ENCODE assay signal across 2 cellular contexts in the genomic region with DNA sequence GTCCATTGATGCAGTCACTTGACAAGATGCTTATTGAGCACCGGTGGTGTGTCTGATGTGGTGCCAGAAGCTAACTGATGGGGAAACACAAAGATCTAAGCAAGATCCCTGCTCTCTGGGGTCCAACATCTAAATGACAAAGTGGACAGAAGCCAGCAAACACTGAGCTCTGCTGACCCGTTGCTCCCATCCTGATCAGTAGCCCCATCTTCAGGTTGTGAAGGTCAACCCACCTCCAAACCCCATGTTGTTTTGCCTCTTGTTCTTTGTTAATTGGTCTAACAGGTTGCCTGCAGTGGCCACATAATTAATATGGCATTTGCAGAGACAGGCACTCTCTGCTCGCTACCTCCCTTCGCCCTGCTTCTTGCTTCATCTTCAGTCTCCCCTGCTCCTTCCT.
TF ChIP-seq lines count a peak whose summit lies in the region.

No MANE protein-coding gene starts in this region.

TF ChIP-seq in GM23338, 12 proteins besides CTCF, POLR2A, EP300 and RAD21 (continues in another document):
- TF ChIP-seq POLR2AphosphoS5 (IDR thresholded peaks at IDR 0.05; ENCODE audit: low read depth) (no peak), JUNB (IDR thresholded peaks at IDR 0.05; ENCODE audit: unreplicated experiment) (no peak), EZH2 (IDR thresholded peaks at IDR 0.05; ENCODE audit: low read depth, unreplicated experiment) (no peak), CREB1 (CRISPR knock-in tag; IDR thresholded peaks at IDR 0.05; ENCODE audit: low read depth) (no peak), ZNF114 (CRISPR knock-in tag; IDR thresholded peaks at IDR 0.05) (no peak), ZNF331 (CRISPR knock-in tag; IDR thresholded peaks at IDR 0.05; ENCODE audit: low read depth) (no peak), NANOG (IDR thresholded peaks at IDR 0.05; ENCODE audit: borderline replicate concordance) (no peak)
- TF ChIP-seq, protein P1, sequence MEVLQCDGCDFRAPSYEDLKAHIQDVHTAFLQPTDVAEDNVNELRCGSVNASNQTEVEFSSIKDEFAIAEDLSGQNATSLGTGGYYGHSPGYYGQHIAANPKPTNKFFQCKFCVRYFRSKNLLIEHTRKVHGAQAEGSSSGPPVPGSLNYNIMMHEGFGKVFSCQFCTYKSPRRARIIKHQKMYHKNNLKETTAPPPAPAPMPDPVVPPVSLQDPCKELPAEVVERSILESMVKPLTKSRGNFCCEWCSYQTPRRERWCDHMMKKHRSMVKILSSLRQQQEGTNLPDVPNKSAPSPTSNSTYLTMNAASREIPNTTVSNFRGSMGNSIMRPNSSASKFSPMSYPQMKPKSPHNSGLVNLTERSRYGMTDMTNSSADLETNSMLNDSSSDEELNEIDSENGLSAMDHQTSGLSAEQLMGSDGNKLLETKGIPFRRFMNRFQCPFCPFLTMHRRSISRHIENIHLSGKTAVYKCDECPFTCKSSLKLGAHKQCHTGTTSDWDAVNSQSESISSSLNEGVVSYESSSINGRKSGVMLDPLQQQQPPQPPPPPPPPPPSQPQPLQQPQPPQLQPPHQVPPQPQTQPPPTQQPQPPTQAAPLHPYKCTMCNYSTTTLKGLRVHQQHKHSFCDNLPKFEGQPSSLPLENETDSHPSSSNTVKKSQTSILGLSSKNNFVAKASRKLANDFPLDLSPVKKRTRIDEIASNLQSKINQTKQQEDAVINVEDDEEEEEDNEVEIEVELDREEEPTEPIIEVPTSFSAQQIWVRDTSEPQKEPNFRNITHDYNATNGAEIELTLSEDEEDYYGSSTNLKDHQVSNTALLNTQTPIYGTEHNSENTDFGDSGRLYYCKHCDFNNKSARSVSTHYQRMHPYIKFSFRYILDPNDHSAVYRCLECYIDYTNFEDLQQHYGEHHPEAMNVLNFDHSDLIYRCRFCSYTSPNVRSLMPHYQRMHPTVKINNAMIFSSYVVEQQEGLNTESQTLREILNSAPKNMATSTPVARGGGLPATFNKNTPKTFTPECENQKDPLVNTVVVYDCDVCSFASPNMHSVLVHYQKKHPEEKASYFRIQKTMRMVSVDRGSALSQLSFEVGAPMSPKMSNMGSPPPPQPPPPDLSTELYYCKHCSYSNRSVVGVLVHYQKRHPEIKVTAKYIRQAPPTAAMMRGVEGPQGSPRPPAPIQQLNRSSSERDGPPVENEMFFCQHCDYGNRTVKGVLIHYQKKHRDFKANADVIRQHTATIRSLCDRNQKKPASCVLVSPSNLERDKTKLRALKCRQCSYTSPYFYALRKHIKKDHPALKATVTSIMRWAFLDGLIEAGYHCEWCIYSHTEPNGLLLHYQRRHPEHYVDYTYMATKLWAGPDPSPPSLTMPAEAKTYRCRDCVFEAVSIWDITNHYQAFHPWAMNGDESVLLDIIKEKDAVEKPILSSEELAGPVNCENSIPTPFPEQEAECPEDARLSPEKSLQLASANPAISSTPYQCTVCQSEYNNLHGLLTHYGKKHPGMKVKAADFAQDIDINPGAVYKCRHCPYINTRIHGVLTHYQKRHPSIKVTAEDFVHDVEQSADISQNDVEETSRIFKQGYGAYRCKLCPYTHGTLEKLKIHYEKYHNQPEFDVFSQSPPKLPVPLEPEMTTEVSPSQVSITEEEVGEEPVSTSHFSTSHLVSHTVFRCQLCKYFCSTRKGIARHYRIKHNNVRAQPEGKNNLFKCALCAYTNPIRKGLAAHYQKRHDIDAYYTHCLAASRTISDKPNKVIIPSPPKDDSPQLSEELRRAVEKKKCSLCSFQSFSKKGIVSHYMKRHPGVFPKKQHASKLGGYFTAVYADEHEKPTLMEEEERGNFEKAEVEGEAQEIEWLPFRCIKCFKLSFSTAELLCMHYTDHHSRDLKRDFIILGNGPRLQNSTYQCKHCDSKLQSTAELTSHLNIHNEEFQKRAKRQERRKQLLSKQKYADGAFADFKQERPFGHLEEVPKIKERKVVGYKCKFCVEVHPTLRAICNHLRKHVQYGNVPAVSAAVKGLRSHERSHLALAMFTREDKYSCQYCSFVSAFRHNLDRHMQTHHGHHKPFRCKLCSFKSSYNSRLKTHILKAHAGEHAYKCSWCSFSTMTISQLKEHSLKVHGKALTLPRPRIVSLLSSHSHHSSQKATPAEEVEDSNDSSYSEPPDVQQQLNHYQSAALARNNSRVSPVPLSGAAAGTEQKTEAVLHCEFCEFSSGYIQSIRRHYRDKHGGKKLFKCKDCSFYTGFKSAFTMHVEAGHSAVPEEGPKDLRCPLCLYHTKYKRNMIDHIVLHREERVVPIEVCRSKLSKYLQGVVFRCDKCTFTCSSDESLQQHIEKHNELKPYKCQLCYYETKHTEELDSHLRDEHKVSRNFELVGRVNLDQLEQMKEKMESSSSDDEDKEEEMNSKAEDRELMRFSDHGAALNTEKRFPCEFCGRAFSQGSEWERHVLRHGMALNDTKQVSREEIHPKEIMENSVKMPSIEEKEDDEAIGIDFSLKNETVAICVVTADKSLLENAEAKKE (CRISPR knock-in tag; IDR thresholded peaks at IDR 0.05): no peak
- TF ChIP-seq, protein P2, sequence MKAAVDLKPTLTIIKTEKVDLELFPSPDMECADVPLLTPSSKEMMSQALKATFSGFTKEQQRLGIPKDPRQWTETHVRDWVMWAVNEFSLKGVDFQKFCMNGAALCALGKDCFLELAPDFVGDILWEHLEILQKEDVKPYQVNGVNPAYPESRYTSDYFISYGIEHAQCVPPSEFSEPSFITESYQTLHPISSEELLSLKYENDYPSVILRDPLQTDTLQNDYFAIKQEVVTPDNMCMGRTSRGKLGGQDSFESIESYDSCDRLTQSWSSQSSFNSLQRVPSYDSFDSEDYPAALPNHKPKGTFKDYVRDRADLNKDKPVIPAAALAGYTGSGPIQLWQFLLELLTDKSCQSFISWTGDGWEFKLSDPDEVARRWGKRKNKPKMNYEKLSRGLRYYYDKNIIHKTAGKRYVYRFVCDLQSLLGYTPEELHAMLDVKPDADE (IDR thresholded peaks at IDR 0.05): no peak
- TF ChIP-seq, protein P3, sequence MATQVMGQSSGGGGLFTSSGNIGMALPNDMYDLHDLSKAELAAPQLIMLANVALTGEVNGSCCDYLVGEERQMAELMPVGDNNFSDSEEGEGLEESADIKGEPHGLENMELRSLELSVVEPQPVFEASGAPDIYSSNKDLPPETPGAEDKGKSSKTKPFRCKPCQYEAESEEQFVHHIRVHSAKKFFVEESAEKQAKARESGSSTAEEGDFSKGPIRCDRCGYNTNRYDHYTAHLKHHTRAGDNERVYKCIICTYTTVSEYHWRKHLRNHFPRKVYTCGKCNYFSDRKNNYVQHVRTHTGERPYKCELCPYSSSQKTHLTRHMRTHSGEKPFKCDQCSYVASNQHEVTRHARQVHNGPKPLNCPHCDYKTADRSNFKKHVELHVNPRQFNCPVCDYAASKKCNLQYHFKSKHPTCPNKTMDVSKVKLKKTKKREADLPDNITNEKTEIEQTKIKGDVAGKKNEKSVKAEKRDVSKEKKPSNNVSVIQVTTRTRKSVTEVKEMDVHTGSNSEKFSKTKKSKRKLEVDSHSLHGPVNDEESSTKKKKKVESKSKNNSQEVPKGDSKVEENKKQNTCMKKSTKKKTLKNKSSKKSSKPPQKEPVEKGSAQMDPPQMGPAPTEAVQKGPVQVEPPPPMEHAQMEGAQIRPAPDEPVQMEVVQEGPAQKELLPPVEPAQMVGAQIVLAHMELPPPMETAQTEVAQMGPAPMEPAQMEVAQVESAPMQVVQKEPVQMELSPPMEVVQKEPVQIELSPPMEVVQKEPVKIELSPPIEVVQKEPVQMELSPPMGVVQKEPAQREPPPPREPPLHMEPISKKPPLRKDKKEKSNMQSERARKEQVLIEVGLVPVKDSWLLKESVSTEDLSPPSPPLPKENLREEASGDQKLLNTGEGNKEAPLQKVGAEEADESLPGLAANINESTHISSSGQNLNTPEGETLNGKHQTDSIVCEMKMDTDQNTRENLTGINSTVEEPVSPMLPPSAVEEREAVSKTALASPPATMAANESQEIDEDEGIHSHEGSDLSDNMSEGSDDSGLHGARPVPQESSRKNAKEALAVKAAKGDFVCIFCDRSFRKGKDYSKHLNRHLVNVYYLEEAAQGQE (IDR thresholded peaks at IDR 0.05; ENCODE audit: unreplicated experiment): no peak

TF ChIP-seq in WTC11, 78 proteins besides CTCF, POLR2A, EP300 and RAD21:
- TF ChIP-seq SOX15 (CRISPR knock-in tag; IDR thresholded peaks at IDR 0.05) (no peak), ATF1 (CRISPR knock-in tag; IDR thresholded peaks at IDR 0.05) (no peak), NFYB (CRISPR knock-in tag; conservative IDR thresholded peaks at IDR 0.05; ENCODE audit: low read depth) (no peak), CREB1 (CRISPR knock-in tag; IDR thresholded peaks at IDR 0.05) (no peak), FOXP1 (CRISPR knock-in tag; IDR thresholded peaks at IDR 0.05; ENCODE audit: borderline replicate concordance) (no peak), NFATC4 (CRISPR knock-in tag; IDR thresholded peaks at IDR 0.05) (no peak), KAT7 (CRISPR knock-in tag; IDR thresholded peaks at IDR 0.05; ENCODE audit: borderline replicate concordance) (no peak), ZNF317 (CRISPR knock-in tag; IDR thresholded peaks at IDR 0.05; ENCODE audit: borderline replicate concordance, low read depth) (no peak), EMX1 (CRISPR knock-in tag; IDR thresholded peaks at IDR 0.05) (no peak), TCF7 (CRISPR knock-in tag; IDR thresholded peaks at IDR 0.05; ENCODE audit: low read depth) (no peak), HMGA2 (CRISPR knock-in tag; IDR thresholded peaks at IDR 0.05) (no peak), ZNF232 (CRISPR knock-in tag; IDR thresholded peaks at IDR 0.05) (no peak)
- TF ChIP-seq, protein P4, sequence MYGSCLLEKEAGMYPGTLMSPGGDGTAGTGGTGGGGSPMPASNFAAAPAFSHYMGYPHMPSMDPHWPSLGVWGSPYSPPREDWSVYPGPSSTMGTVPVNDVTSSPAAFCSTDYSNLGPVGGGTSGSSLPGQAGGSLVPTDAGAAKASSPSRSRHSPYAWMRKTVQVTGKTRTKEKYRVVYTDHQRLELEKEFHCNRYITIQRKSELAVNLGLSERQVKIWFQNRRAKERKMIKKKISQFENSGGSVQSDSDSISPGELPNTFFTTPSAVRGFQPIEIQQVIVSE (CRISPR knock-in tag; IDR thresholded peaks at IDR 0.05; ENCODE audit: borderline replicate concordance): no peak
- TF ChIP-seq, protein P5, sequence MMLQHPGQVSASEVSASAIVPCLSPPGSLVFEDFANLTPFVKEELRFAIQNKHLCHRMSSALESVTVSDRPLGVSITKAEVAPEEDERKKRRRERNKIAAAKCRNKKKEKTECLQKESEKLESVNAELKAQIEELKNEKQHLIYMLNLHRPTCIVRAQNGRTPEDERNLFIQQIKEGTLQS (CRISPR knock-in tag; conservative IDR thresholded peaks at IDR 0.05): no peak
- TF ChIP-seq, protein P6, sequence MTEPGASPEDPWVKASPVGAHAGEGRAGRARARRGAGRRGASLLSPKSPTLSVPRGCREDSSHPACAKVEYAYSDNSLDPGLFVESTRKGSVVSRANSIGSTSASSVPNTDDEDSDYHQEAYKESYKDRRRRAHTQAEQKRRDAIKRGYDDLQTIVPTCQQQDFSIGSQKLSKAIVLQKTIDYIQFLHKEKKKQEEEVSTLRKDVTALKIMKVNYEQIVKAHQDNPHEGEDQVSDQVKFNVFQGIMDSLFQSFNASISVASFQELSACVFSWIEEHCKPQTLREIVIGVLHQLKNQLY (CRISPR knock-in tag; IDR thresholded peaks at IDR 0.05): no peak
- TF ChIP-seq, protein P7, sequence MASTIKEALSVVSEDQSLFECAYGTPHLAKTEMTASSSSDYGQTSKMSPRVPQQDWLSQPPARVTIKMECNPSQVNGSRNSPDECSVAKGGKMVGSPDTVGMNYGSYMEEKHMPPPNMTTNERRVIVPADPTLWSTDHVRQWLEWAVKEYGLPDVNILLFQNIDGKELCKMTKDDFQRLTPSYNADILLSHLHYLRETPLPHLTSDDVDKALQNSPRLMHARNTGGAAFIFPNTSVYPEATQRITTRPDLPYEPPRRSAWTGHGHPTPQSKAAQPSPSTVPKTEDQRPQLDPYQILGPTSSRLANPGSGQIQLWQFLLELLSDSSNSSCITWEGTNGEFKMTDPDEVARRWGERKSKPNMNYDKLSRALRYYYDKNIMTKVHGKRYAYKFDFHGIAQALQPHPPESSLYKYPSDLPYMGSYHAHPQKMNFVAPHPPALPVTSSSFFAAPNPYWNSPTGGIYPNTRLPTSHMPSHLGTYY (CRISPR knock-in tag; IDR thresholded peaks at IDR 0.05): no peak
- TF ChIP-seq, protein P8, sequence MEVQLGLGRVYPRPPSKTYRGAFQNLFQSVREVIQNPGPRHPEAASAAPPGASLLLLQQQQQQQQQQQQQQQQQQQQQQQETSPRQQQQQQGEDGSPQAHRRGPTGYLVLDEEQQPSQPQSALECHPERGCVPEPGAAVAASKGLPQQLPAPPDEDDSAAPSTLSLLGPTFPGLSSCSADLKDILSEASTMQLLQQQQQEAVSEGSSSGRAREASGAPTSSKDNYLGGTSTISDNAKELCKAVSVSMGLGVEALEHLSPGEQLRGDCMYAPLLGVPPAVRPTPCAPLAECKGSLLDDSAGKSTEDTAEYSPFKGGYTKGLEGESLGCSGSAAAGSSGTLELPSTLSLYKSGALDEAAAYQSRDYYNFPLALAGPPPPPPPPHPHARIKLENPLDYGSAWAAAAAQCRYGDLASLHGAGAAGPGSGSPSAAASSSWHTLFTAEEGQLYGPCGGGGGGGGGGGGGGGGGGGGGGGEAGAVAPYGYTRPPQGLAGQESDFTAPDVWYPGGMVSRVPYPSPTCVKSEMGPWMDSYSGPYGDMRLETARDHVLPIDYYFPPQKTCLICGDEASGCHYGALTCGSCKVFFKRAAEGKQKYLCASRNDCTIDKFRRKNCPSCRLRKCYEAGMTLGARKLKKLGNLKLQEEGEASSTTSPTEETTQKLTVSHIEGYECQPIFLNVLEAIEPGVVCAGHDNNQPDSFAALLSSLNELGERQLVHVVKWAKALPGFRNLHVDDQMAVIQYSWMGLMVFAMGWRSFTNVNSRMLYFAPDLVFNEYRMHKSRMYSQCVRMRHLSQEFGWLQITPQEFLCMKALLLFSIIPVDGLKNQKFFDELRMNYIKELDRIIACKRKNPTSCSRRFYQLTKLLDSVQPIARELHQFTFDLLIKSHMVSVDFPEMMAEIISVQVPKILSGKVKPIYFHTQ (CRISPR knock-in tag; IDR thresholded peaks at IDR 0.05): no peak
- TF ChIP-seq, protein P9, sequence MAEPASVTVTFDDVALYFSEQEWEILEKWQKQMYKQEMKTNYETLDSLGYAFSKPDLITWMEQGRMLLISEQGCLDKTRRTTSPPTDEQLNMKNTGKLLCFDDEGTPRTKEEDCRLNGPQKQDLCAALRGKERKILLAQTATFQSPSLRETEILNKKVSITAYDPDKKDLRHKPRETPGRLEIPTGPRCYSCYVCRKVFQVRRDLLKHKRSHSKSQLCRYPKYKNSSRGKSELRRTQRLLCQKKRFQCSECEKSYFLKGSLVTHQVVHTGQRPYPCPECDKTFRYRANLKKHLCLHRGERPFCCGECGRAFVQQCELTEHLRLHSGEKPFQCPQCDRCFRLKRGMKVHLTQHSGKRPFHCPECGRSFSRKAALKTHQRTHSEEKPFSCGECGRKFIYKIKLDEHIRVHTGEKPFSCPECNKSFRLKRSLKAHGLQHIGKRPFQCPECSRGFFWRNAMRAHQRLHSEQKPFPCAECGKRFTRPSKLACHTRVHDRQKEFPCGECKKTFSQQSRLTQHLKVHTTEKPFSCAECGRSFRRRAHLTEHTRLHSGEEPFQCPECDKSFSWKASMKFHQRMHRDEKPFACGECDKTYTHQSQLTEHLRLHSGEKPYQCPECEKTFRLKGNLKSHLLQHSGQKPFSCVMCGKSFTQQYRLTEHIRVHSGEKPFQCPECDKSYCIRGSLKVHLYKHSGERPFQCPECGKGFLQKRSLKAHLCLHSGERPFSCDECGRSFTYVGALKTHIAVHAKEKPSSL (CRISPR knock-in tag; conservative IDR thresholded peaks at IDR 0.05): no peak
